1 cellular context compared by ENCODE assay signal in genomic region chr12:113098428-113099028, GRCh38.
TF ChIP-seq lines count a peak whose summit lies in the region.

No MANE protein-coding gene starts in this region.

TF ChIP-seq in HepG2, 621 proteins besides CTCF, POLR2A, EP300 and RAD21 (continued from another document and continues in another):
- TF ChIP-seq ZNF280B (CRISPR knock-in tag; IDR thresholded peaks at IDR 0.05; ENCODE audit: borderline replicate concordance), result no peak
- TF ChIP-seq ZNF44 (CRISPR knock-in tag; IDR thresholded peaks at IDR 0.05), result no peak
- no peak for TF ChIP-seq ZNF138 (CRISPR knock-in tag; IDR thresholded peaks at IDR 0.05; ENCODE audit: low read depth)
- peak; percentile 62; the same call in 1 of the 2 replicates for TF ChIP-seq TFDP1 (CRISPR knock-in tag; IDR thresholded peaks at IDR 0.05; ENCODE audit: borderline replicate concordance)
- no peak for TF ChIP-seq NFATC3 (CRISPR knock-in tag; IDR thresholded peaks at IDR 0.05)
- no peak for TF ChIP-seq DMAP1 (CRISPR knock-in tag; IDR thresholded peaks at IDR 0.05)
- TF ChIP-seq ZNF281 (CRISPR knock-in tag; IDR thresholded peaks at IDR 0.05; ENCODE audit: borderline replicate concordance), result no peak
- no peak for TF ChIP-seq ZNF180 (CRISPR knock-in tag; IDR thresholded peaks at IDR 0.05; ENCODE audit: borderline replicate concordance, low read depth)
- no peak for TF ChIP-seq ZNF136 (CRISPR knock-in tag; IDR thresholded peaks at IDR 0.05; ENCODE audit: low read depth)
- no peak for TF ChIP-seq PHF5A (CRISPR knock-in tag; IDR thresholded peaks at IDR 0.05; ENCODE audit: low read depth, unreplicated experiment)
- TF ChIP-seq IKZF1 (IDR thresholded peaks at IDR 0.05), result no peak
- TF ChIP-seq ZNF124 (CRISPR knock-in tag; IDR thresholded peaks at IDR 0.05), result no peak
- TF ChIP-seq ZC3H13 (CRISPR knock-in tag; IDR thresholded peaks at IDR 0.05), result no peak
- TF ChIP-seq ZNF710 (CRISPR knock-in tag; IDR thresholded peaks at IDR 0.05; ENCODE audit: borderline replicate concordance), result no peak
- no peak for TF ChIP-seq KDM1A (CRISPR knock-in tag; IDR thresholded peaks at IDR 0.05)
- no peak for TF ChIP-seq NAIF1 (CRISPR knock-in tag; IDR thresholded peaks at IDR 0.05; ENCODE audit: borderline replicate concordance)
- no peak for TF ChIP-seq ATF7 (IDR thresholded peaks at IDR 0.05)
- TF ChIP-seq ATF7 (CRISPR knock-in tag; IDR thresholded peaks at IDR 0.05), result no peak
- TF ChIP-seq PAF1 (CRISPR knock-in tag; IDR thresholded peaks at IDR 0.05), result no peak
- TF ChIP-seq SNAPC2 (CRISPR knock-in tag; IDR thresholded peaks at IDR 0.05), result no peak
- TF ChIP-seq MYNN (CRISPR knock-in tag; IDR thresholded peaks at IDR 0.05; ENCODE audit: low read depth), result no peak
- TF ChIP-seq ZNF280D (CRISPR knock-in tag; IDR thresholded peaks at IDR 0.05), result no peak
- TF ChIP-seq ZNF333 (CRISPR knock-in tag; IDR thresholded peaks at IDR 0.05; ENCODE audit: borderline replicate concordance), result no peak
- TF ChIP-seq ZMYM3 (CRISPR knock-in tag; IDR thresholded peaks at IDR 0.05), result peak; percentile 33; the same call in 1 of the 2 replicates
- no peak for TF ChIP-seq ZNF883 (CRISPR knock-in tag; IDR thresholded peaks at IDR 0.05; ENCODE audit: not compliant biosample characterization)
- no peak for TF ChIP-seq ZNF777 (CRISPR knock-in tag; IDR thresholded peaks at IDR 0.05)
- no peak for TF ChIP-seq ZNF350 (CRISPR knock-in tag; IDR thresholded peaks at IDR 0.05; ENCODE audit: borderline replicate concordance, low read depth)
- no peak for TF ChIP-seq ZNF441 (CRISPR knock-in tag; IDR thresholded peaks at IDR 0.05; ENCODE audit: borderline replicate concordance)
- no peak for TF ChIP-seq HCFC1 (IDR thresholded peaks at IDR 0.05; ENCODE audit: low read depth, low read length)
- no peak for TF ChIP-seq RFX5 (IDR thresholded peaks at IDR 0.05; ENCODE audit: low read depth, low read length)
- TF ChIP-seq AHDC1 (CRISPR knock-in tag; IDR thresholded peaks at IDR 0.05; ENCODE audit: borderline replicate concordance), result no peak
- no peak for TF ChIP-seq ZBTB2 (CRISPR knock-in tag; IDR thresholded peaks at IDR 0.05; ENCODE audit: low read depth)
- no peak for TF ChIP-seq TCF7L2 (IDR thresholded peaks at IDR 0.05; ENCODE audit: low read depth, low read length)
- no peak for TF ChIP-seq ZFP36L1 (CRISPR knock-in tag; IDR thresholded peaks at IDR 0.05)
- TF ChIP-seq CCAR2 (optimal IDR thresholded peaks at IDR 0.05; ENCODE audit: low read depth, low read length), result no peak
- TF ChIP-seq ZNF33A (CRISPR knock-in tag; IDR thresholded peaks at IDR 0.05; ENCODE audit: borderline replicate concordance), result no peak
- no peak for TF ChIP-seq ZNF10 (CRISPR knock-in tag; IDR thresholded peaks at IDR 0.05; ENCODE audit: borderline replicate concordance, low read depth)
- TF ChIP-seq ARNT (IDR thresholded peaks at IDR 0.05), result no peak
- TF ChIP-seq ZMAT3 (CRISPR knock-in tag; conservative IDR thresholded peaks at IDR 0.05), result no peak
- no peak for TF ChIP-seq ZNF660 (CRISPR knock-in tag; IDR thresholded peaks at IDR 0.05; ENCODE audit: borderline replicate concordance, low read depth)
- no peak for TF ChIP-seq ZBTB33 (CRISPR knock-in tag; IDR thresholded peaks at IDR 0.05)
- no peak for TF ChIP-seq CENPT (CRISPR knock-in tag; IDR thresholded peaks at IDR 0.05; ENCODE audit: low read depth)
- TF ChIP-seq CC2D1A (CRISPR knock-in tag; IDR thresholded peaks at IDR 0.05), result no peak
